Comparison of ENCODE assay signal across 16 cellular contexts in genomic region chr1:238438296-238439275, GRCh38.
A peak's percentile ranks its signal among the peaks of the same experiment; 100 is the strongest.
DNase-seq lines count a peak whose midpoint lies in the region; FAIRE-seq and TF ChIP-seq lines count a peak whose summit lies in the region.
"Had no signal": no experiment of that assay in that cellular context is flagged by ENCODE, and none has a peak within 500 bp of the region (broad histone marks: within the 10 kb centered on the region; RNA-seq: fewer than 3 reads in every experiment).

No MANE protein-coding gene starts in this region.

- H3K36me3 Mint-ChIP-seq in neural progenitor cell, result peaks cover 3% of the 10 kb centered on the region

- TF ChIP-seq CTCF in kidney (IDR thresholded peaks at IDR 0.05; ENCODE audit: borderline replicate concordance, extremely low read depth, insufficient read depth) (no peak), neural progenitor cell (IDR thresholded peaks at IDR 0.05) (no peak)

- H3K27me3 Mint-ChIP-seq in neural progenitor cell (ENCODE audit: insufficient read depth, low read depth), result no peaks in the 10 kb centered on the region

- H3K27ac Mint-ChIP-seq in neural progenitor cell, result no peak overlapping the region

- H3K9ac ChIP-seq in kidney (ENCODE audit: low read length in 2 of 2) (no peak overlapping the region), neural progenitor cell (no peak overlapping the region)
- H3K9ac ChIP-seq: BLaER1 treated with 17β-estradiol and CSF1 and Interleukin-3, amounts not matched to agents 10 nM and 100 nM had no signal

- H3K79me2 ChIP-seq in neural progenitor cell (ENCODE audit: low read depth), result no peaks in the 10 kb centered on the region

- H3K27me3 ChIP-seq in neural progenitor cell, result no peaks in the 10 kb centered on the region
- H3K27me3 ChIP-seq: BLaER1 treated with 17β-estradiol and CSF1 and Interleukin-3, amounts not matched to agents 10 nM and 100 nM had no signal

- intact Hi-C loops in kidney (cut with DNase I), result no loop called here

- H3K4me1 ChIP-seq in kidney (ENCODE audit: control insufficient read depth in 1 of 2, insufficient read depth in 1 of 2, low read depth in 1 of 2, low read length in 2 of 2) (peaks cover 2 to 4% of the 10 kb centered on the region in 2 donors), neural progenitor cell (peaks cover 25% of the 10 kb centered on the region)
- H3K4me1 ChIP-seq: BLaER1 treated with 17β-estradiol and CSF1 and Interleukin-3, amounts not matched to agents 10 nM and 100 nM had no signal

- no peak overlapping the region for H2AFZ ChIP-seq in neural progenitor cell (replicated peaks)

- DNase-seq in COLO668 (lab: John Stamatoyannopoulos, UW; ENCODE audit: unreplicated experiment) (peak; percentile 31), NCI-H82 (lab: John Stamatoyannopoulos, UW) (peak; percentile 36), kidney (no peak), neural progenitor cell (ENCODE audit: low spot score) (peak; percentile 6), anterior cingulate cortex (lab: John Stamatoyannopoulos, UW) (no peak), NK-92 (lab: John Stamatoyannopoulos, UW; ENCODE audit: unreplicated experiment) (no peak), NCI-H345 (lab: John Stamatoyannopoulos, UW) (no peak)
- DNase-seq: DMS53, NCI-H226, NCI-H526 treated with DMSO at 0.1 percent for 48 hours, Right ventricle myocardium superior had no signal

- peak overlapping the region; percentile 14 for H3K4me3 Mint-ChIP-seq in neural progenitor cell

- H3K4me1 Mint-ChIP-seq in neural progenitor cell, result peaks cover 22% of the 10 kb centered on the region

- peak; percentile 89 for FAIRE-seq in kidney (lab: Jason Lieb, UNC)
- FAIRE-seq: GM12892, H1, K562 had no signal

- H3K4me2 ChIP-seq in neural progenitor cell, result peak overlapping the region; percentile 50
- H3K4me2 ChIP-seq: BLaER1 treated with 17β-estradiol and CSF1 and Interleukin-3, amounts not matched to agents 10 nM and 100 nM had no signal

- no peaks in the 10 kb centered on the region for H3K36me3 ChIP-seq in kidney (ENCODE audit: control insufficient read depth in 1 of 2, insufficient read depth in 2 of 2, low read length in 2 of 2)
- H3K36me3 ChIP-seq in neural progenitor cell, result no peaks in the 10 kb centered on the region
- H3K36me3 ChIP-seq: BLaER1 treated with 17β-estradiol and CSF1 and Interleukin-3, amounts not matched to agents 10 nM and 100 nM had no signal

- peak overlapping the region in 1 of 2 donors; percentile 7 for H3K4me3 ChIP-seq in kidney (ENCODE audit: low read length in 2 of 2)
- H3K4me3 ChIP-seq in neural progenitor cell, result peak overlapping the region; percentile 15
- H3K4me3 ChIP-seq: BLaER1 treated with 17β-estradiol and CSF1 and Interleukin-3, amounts not matched to agents 10 nM and 100 nM; K562 had no signal

- peak overlapping the region in 1 of 2 donors; percentile 17 for H3K27ac ChIP-seq in kidney (ENCODE audit: low read depth in 2 of 2, low read length in 2 of 2)
- H3K27ac ChIP-seq in neural progenitor cell, result no peak overlapping the region
- H3K27ac ChIP-seq: BLaER1 treated with 17β-estradiol and CSF1 and Interleukin-3, amounts not matched to agents 10 nM and 100 nM; HL-60 had no signal

- no peaks in the 10 kb centered on the region for H4K20me1 ChIP-seq in neural progenitor cell (ENCODE audit: low read depth)
- H4K20me1 ChIP-seq: BLaER1 treated with 17β-estradiol and CSF1 and Interleukin-3, amounts not matched to agents 10 nM and 100 nM had no signal

- H3F3A ChIP-seq in neural progenitor cell (ENCODE audit: low read depth), result no peaks in the 10 kb centered on the region

- H3K9me3 Mint-ChIP-seq in neural progenitor cell, result peaks cover 3% of the 10 kb centered on the region

- H3K9me3 ChIP-seq in kidney (ENCODE audit: control insufficient read depth in 1 of 2, low read length in 2 of 2) (no peaks in the 10 kb centered on the region), neural progenitor cell (ENCODE audit: low read depth) (no peaks in the 10 kb centered on the region)
- H3K9me3 ChIP-seq: BLaER1 treated with 17β-estradiol and CSF1 and Interleukin-3, amounts not matched to agents 10 nM and 100 nM had no signal

Comparison
In these comparisons a context has a peak if more than half of its experiments do, and no peak if none do; other contexts are left out.
1. DNase-seq: peak in COLO668 (single experiment), NCI-H82 (single experiment) and neural progenitor cell (single experiment); none in kidney (single experiment), anterior cingulate cortex (0 of 58), NK-92 (single experiment) and NCI-H345 (single experiment).